ENCODE assay signal across 10 cellular contexts in genomic region chr17:35023538-35023937, GRCh38. TPM values are rescaled to one million over a fixed set of nuclear protein-coding genes. Genes with fewer than 3 reads are reported as not detected.
DNase-seq lines count a peak whose midpoint lies in the region; ATAC-seq and TF ChIP-seq lines count a peak whose summit lies in the region.
"Had no signal": no experiment of that assay in that cellular context is flagged by ENCODE, and none has a peak within 500 bp of the region (broad histone marks: within the 10 kb centered on the region; RNA-seq: fewer than 3 reads in every experiment).

No MANE protein-coding gene starts in this region.

- intact Hi-C loops in PC-3 (cut with micrococcal nuclease), result loop anchor here (5.0 kb wide), 1 partner anchor 64 kb away; no protein-coding TSS in a partner anchor

- H3K4me1 Mint-ChIP-seq in mesothelial cell of epicardium, result no peaks in the 10 kb centered on the region

- no TSS peak for BruUV-seq in PC-3 (replicated peaks; lab: Mats Ljungman, UMichigan)

- H3K4me3 ChIP-seq in BLaER1 treated with 17β-estradiol and CSF1 and Interleukin-3, amounts not matched to agents 10 nM and 100 nM, result no peak overlapping the region
- H3K4me3 ChIP-seq in PC-3 (ENCODE audit: low read length), result no peak overlapping the region
- H3K4me3 ChIP-seq in effector memory CD4-positive, alpha-beta T cell (ENCODE audit: insufficient read depth, low read depth, low read length, poor library complexity, severe bottlenecking), result no peak overlapping the region
- H3K4me3 ChIP-seq: K562 had no signal

- H3K27ac Mint-ChIP-seq in mesothelial cell of epicardium, result no peak overlapping the region

- no peaks in the 10 kb centered on the region for H3F3A ChIP-seq in PC-3 (ENCODE audit: low read length, unreplicated experiment)

- ATAC-seq in PC-3 (no peak), GM18519 (IDR thresholded peaks at IDR 0.05; ENCODE audit: low FRiP score, unreplicated experiment) (no peak), HG03520 (IDR thresholded peaks at IDR 0.05; ENCODE audit: unreplicated experiment) (no peak)
- ATAC-seq: K562 had no signal

- H3K27ac ChIP-seq in BLaER1 treated with 17β-estradiol and CSF1 and Interleukin-3, amounts not matched to agents 10 nM and 100 nM, result peak overlapping the region in 10 of 11 experiments; percentile 63 to 88 (median 84); a peak in 20 of 22 replicates
- H3K27ac ChIP-seq in PC-3 (ENCODE audit: low read length), result peak overlapping the region; percentile 87
- H3K27ac ChIP-seq in effector memory CD4-positive, alpha-beta T cell (ENCODE audit: insufficient read depth, low read length, poor library complexity, severe bottlenecking), result peak overlapping the region; percentile 70

- H3K79me2 ChIP-seq in PC-3 (ENCODE audit: low read length), result peaks cover 26% of the 10 kb centered on the region; the same call in 1 of the 2 replicates

- H3K9ac ChIP-seq in BLaER1 treated with 17β-estradiol and CSF1 and Interleukin-3, amounts not matched to agents 10 nM and 100 nM, result peak overlapping the region in 9 of 11 experiments; percentile 7 to 76 (median 72); a peak in 11 of 22 replicates
- H3K9ac ChIP-seq in PC-3 (ENCODE audit: low read length), result peak overlapping the region; percentile 7; the same call in 1 of the 2 replicates

- H3K4me2 ChIP-seq in BLaER1 treated with 17β-estradiol and CSF1 and Interleukin-3, amounts not matched to agents 10 nM and 100 nM, result peak overlapping the region in 10 of 11 experiments; percentile 71 to 92 (median 80); a peak in 18 of 22 replicates
- H3K4me2 ChIP-seq in PC-3 (ENCODE audit: low read length), result no peak overlapping the region

- CTCF ChIA-PET in PC-3 (lab: Charles Lee), result no interaction called here

- H3K9me3 ChIP-seq in BLaER1 treated with 17β-estradiol and CSF1 and Interleukin-3, amounts not matched to agents 10 nM and 100 nM (replicated peaks in 1 of 11), result no peaks in the 10 kb centered on the region
- no peaks in the 10 kb centered on the region for H3K9me3 ChIP-seq in PC-3 (ENCODE audit: low read length)
- H3K9me3 ChIP-seq in effector memory CD4-positive, alpha-beta T cell (ENCODE audit: control insufficient read depth, low read length), result no peaks in the 10 kb centered on the region

- peaks cover 16 to 59% (median 34%) of the 10 kb centered on the region in 10 experiments for H3K4me1 ChIP-seq in BLaER1 treated with 17β-estradiol and CSF1 and Interleukin-3, amounts not matched to agents 10 nM and 100 nM
- peaks cover 43% of the 10 kb centered on the region for H3K4me1 ChIP-seq in PC-3 (ENCODE audit: insufficient read depth, low read length)
- peaks cover 35% of the 10 kb centered on the region for H3K4me1 ChIP-seq in effector memory CD4-positive, alpha-beta T cell (ENCODE audit: control insufficient read depth, insufficient read depth, low read length, poor library complexity, severe bottlenecking)

- no peak overlapping the region for H2AFZ ChIP-seq in PC-3 (ENCODE audit: low read length)

- H3K9me2 ChIP-seq in PC-3 (replicated peaks; ENCODE audit: low read length), result no peaks in the 10 kb centered on the region

- POLR2A ChIA-PET in PC-3 (lab: Charles Lee; ENCODE audit: unreplicated experiment), result no interaction called here

- no peak for DNase-seq in PC-3
- no peak for DNase-seq in effector memory CD4-positive, alpha-beta T cell
- peak; percentile 75 for DNase-seq in pons (ENCODE audit: low spot score)
- no peak for DNase-seq in mesothelial cell of epicardium (ENCODE audit: low spot score in 2 of 2, unreplicated experiment in 2 of 2)
- DNase-seq in effector CD8-positive, alpha-beta T cell (lab: John Stamatoyannopoulos, UW), result no peak

- TF ChIP-seq CTCF in PC-3 (conservative IDR thresholded peaks at IDR 0.05; ENCODE audit: low read depth, low read length) (no peak), mesothelial cell of epicardium (IDR thresholded peaks at IDR 0.05; ENCODE audit: unreplicated experiment) (no peak)

- no peaks in the 10 kb centered on the region for H3K9me3 Mint-ChIP-seq in mesothelial cell of epicardium
- H3K9me3 Mint-ChIP-seq: type B pancreatic cell had no signal

- no peaks in the 10 kb centered on the region for H3K27me3 Mint-ChIP-seq in mesothelial cell of epicardium (ENCODE audit: low read depth)
- H3K27me3 Mint-ChIP-seq: type B pancreatic cell had no signal

- peaks cover 14 to 82% (median 64%) of the 10 kb centered on the region in 11 experiments; a peak in 21 of 22 replicates for H3K36me3 ChIP-seq in BLaER1 treated with 17β-estradiol and CSF1 and Interleukin-3, amounts not matched to agents 10 nM and 100 nM
- H3K36me3 ChIP-seq in PC-3 (ENCODE audit: low read depth, low read length), result peaks cover 35% of the 10 kb centered on the region
- peaks cover 17% of the 10 kb centered on the region for H3K36me3 ChIP-seq in effector memory CD4-positive, alpha-beta T cell (ENCODE audit: control insufficient read depth, insufficient read depth, low read length)

- H4K20me1 ChIP-seq in BLaER1 treated with 17β-estradiol and CSF1 and Interleukin-3, amounts not matched to agents 10 nM and 100 nM, result peaks cover 0 to 29% (median 1%) of the 10 kb centered on the region in 11 experiments; a peak in 9 of 22 replicates
- no peaks in the 10 kb centered on the region for H4K20me1 ChIP-seq in PC-3 (ENCODE audit: low read length)

- no peaks in the 10 kb centered on the region for H3K27me3 ChIP-seq in BLaER1 treated with 17β-estradiol and CSF1 and Interleukin-3, amounts not matched to agents 10 nM and 100 nM
- no peaks in the 10 kb centered on the region for H3K27me3 ChIP-seq in PC-3 (ENCODE audit: low read length)
- H3K27me3 ChIP-seq in effector memory CD4-positive, alpha-beta T cell (replicated peaks; ENCODE audit: control insufficient read depth, insufficient read depth, low read length, poor library complexity, severe bottlenecking), result no peaks in the 10 kb centered on the region

- H3K36me3 Mint-ChIP-seq in mesothelial cell of epicardium, result peaks cover 4% of the 10 kb centered on the region
- H3K36me3 Mint-ChIP-seq: type B pancreatic cell had no signal

- H3K4me3 Mint-ChIP-seq in mesothelial cell of epicardium, result no peak overlapping the region
- H3K4me3 Mint-ChIP-seq: type B pancreatic cell had no signal

RNA-seq across cellular contexts. Expression of gene RFFL, which starts 40.0 kb away (rescaled TPM):
- 37.7 and 46.4 TPM in 2 replicates for total RNA-seq in PC-3 (2014; rRNA removed)
- 15.8 to 19.8 TPM (median 16.7 TPM) in 3 replicates for total RNA-seq in mesothelial cell of epicardium

RNA-seq across cellular contexts. Expression of gene LIG3, which starts 43.2 kb away (rescaled TPM):
- total RNA-seq in PC-3 (2014; rRNA removed), result 43.2 and 53.6 TPM in 2 replicates
- total RNA-seq in mesothelial cell of epicardium, result 84.4 to 93.1 TPM (median 92.2 TPM) in 3 replicates
